ENCODE assay signal across 8 cellular contexts in genomic region chr22:37802310-37803194, GRCh38. TPM values are rescaled to one million over a fixed set of nuclear protein-coding genes. Genes with fewer than 3 reads are reported as not detected.
A peak's percentile ranks its signal among the peaks of the same experiment; 100 is the strongest.
DNase-seq lines count a peak whose midpoint lies in the region; ATAC-seq and TF ChIP-seq lines count a peak whose summit lies in the region.

No MANE protein-coding gene starts in this region.

- peaks cover 11% of the 10 kb centered on the region for H3K27me3 Mint-ChIP-seq in activated T-helper 17 cell treated with anti-CD3 and anti-CD28 coated beads, Interleukin-2, amount 50 U/mL, for 72 hours

- ATAC-seq in activated T-helper 17 cell treated with anti-CD3 and anti-CD28 coated beads, Interleukin-2, amount 50 U/mL, for 72 hours (replicated peaks) = no peak
- no peak for ATAC-seq in omental fat pad (ENCODE audit: low FRiP score)

- no peaks in the 10 kb centered on the region for H3K9me3 ChIP-seq in neuron (ENCODE audit: low read length)

- intact Hi-C loops in head of caudate nucleus (cut with DNase I) = loop anchor here (10.0 kb wide), 1 partner anchor 138 kb away; no protein-coding TSS in a partner anchor

- H3K36me3 Mint-ChIP-seq in activated T-helper 17 cell treated with anti-CD3 and anti-CD28 coated beads, Interleukin-2, amount 50 U/mL, for 72 hours (ENCODE audit: low read depth) = no peaks in the 10 kb centered on the region

- H3K4me3 ChIP-seq in neuron (ENCODE audit: low read length) = peak overlapping the region; percentile 98

- H3K27ac Mint-ChIP-seq in activated T-helper 17 cell treated with anti-CD3 and anti-CD28 coated beads, Interleukin-2, amount 50 U/mL, for 72 hours = no peak overlapping the region

- H3K9me3 Mint-ChIP-seq in activated T-helper 17 cell treated with anti-CD3 and anti-CD28 coated beads, Interleukin-2, amount 50 U/mL, for 72 hours = no peaks in the 10 kb centered on the region

- no peaks in the 10 kb centered on the region for H3K36me3 ChIP-seq in neuron (ENCODE audit: insufficient read depth, low read length)

- H3K4me1 ChIP-seq in neuron (ENCODE audit: insufficient read depth, low read length) = peaks cover 22% of the 10 kb centered on the region

- peaks cover 2% of the 10 kb centered on the region for H3K27me3 ChIP-seq in neuron (ENCODE audit: insufficient read depth, low read length)

- TF ChIP-seq CTCF in omental fat pad (IDR thresholded peaks at IDR 0.05) = no peak

- peak; percentile 29 for DNase-seq in NCI-H2196 (lab: John Stamatoyannopoulos, UW; ENCODE audit: unreplicated experiment)
- DNase-seq in NCI-H2196 treated with DMSO at 0.1 percent for 48 hours (lab: John Stamatoyannopoulos, UW; ENCODE audit: unreplicated experiment) = no peak
- DNase-seq in NCI-H1105 treated with DMSO at 0.1 percent for 48 hours (lab: John Stamatoyannopoulos, UW) = peak; percentile 47
- peak; percentile 52 to 89 (median 76) for DNase-seq in head of caudate nucleus
- DNase-seq in omental fat pad (ENCODE audit: low spot score) = no peak
- no peak for DNase-seq in central memory CD4-positive, alpha-beta T cell

- H3K4me1 Mint-ChIP-seq in activated T-helper 17 cell treated with anti-CD3 and anti-CD28 coated beads, Interleukin-2, amount 50 U/mL, for 72 hours = peaks cover 13% of the 10 kb centered on the region

- H2AFZ ChIP-seq in neuron (ENCODE audit: low read depth, low read length) = peak overlapping the region; percentile 97

- peak overlapping the region; percentile 78 for H3K4me3 Mint-ChIP-seq in activated T-helper 17 cell treated with anti-CD3 and anti-CD28 coated beads, Interleukin-2, amount 50 U/mL, for 72 hours

RNA-seq across cellular contexts. Expression of gene GCAT, which starts 5.2 kb away (rescaled TPM):
- 1 to 10 TPM; 4.2 to 5.1 TPM for total RNA-seq in activated T-helper 17 cell treated with anti-CD3 and anti-CD28 coated beads, Interleukin-2, amount 50 U/mL, for 72 hours
- 10 to 100 TPM in 1 of 4 donors, 1 to 10 TPM in 3; 6.5 to 12.0 (median 8.9) TPM for total RNA-seq in omental fat pad

RNA-seq across cellular contexts. Expression of gene GALR3, which starts 20.6 kb away (rescaled TPM):
- total RNA-seq in activated T-helper 17 cell treated with anti-CD3 and anti-CD28 coated beads, Interleukin-2, amount 50 U/mL, for 72 hours = not detected
- not detected for total RNA-seq in omental fat pad

RNA-seq across cellular contexts. Expression of gene ANKRD54, which starts 41.6 kb away (rescaled TPM):
- 10 to 100 TPM; 13.0 to 25.2 TPM for total RNA-seq in activated T-helper 17 cell treated with anti-CD3 and anti-CD28 coated beads, Interleukin-2, amount 50 U/mL, for 72 hours
- 10 to 100 TPM; 21.7 to 43.6 (median 28.6) TPM for total RNA-seq in omental fat pad

RNA-seq across cellular contexts. Expression of gene EIF3L, which starts 46.7 kb away (rescaled TPM):
- 100 to 1,000 TPM; 553 to 834 TPM for total RNA-seq in activated T-helper 17 cell treated with anti-CD3 and anti-CD28 coated beads, Interleukin-2, amount 50 U/mL, for 72 hours
- total RNA-seq in omental fat pad = 100 to 1,000 TPM; 303 to 410 (median 328) TPM

Comparison
In these comparisons a context has a peak if more than half of its experiments do, and no peak if none do; other contexts are left out.
1. DNase-seq: peak in NCI-H2196 (single experiment), NCI-H1105 treated with DMSO at 0.1 percent for 48 hours (single experiment) and head of caudate nucleus (42 of 42); none in NCI-H2196 treated with DMSO at 0.1 percent for 48 hours (single experiment), omental fat pad (single experiment) and central memory CD4-positive, alpha-beta T cell (single experiment).